ENCODE assay signal across 33 cellular contexts in genomic region chr12:65764325-65764724, GRCh38. TPM values are rescaled to one million over a fixed set of nuclear protein-coding genes. Genes with fewer than 3 reads are reported as not detected.
"Had no signal": no experiment of that assay in that cellular context is flagged by ENCODE, and none has a peak within 500 bp of the region (broad histone marks: within the 10 kb centered on the region; RNA-seq: fewer than 3 reads in every experiment).

No MANE protein-coding gene starts in this region.

- H3K4me3 Mint-ChIP-seq: activated CD4-positive, alpha-beta memory T cell treated with anti-CD3 and anti-CD28 coated beads for 36 hours; activated CD4-positive, alpha-beta T cell treated with anti-CD3 and anti-CD28 coated beads for 36 hours; activated CD4-positive, alpha-beta T cell treated with anti-CD3 and anti-CD28 coated beads, Interleukin-2, amount 10 ng/mL, durations not matched to agents 24 days and 14 days; activated CD8-positive, alpha-beta memory T cell treated with anti-CD3 and anti-CD28 coated beads, Interleukin-2, amount 10 ng/mL, durations not matched to agents 7 days and 5 days; activated CD8-positive, alpha-beta T cell treated with anti-CD3 and anti-CD28 coated beads, Interleukin-2, amount 10 ng/mL, durations not matched to agents 7 days and 5 days; activated naive CD4-positive, alpha-beta T cell treated with anti-CD3 and anti-CD28 coated beads for 36 hours; activated naive CD4-positive, alpha-beta T cell treated with anti-CD3 and anti-CD28 coated beads, Interleukin-2, amount 50 U/mL, for 24 hours; activated naive CD8-positive, alpha-beta T cell treated with anti-CD3 and anti-CD28 coated beads for 36 hours; activated naive CD8-positive, alpha-beta T cell treated with anti-CD3 and anti-CD28 coated beads, Interleukin-2, amount 50 U/mL, for 24 hours; activated T-helper 1 cell treated with anti-CD3 and anti-CD28 coated beads, Interleukin-12 subunit alpha, Interleukin-12 subunit beta, Interleukin-2, Interleukin-4 antibody, amounts not matched to agents 30 ng/mL and 10 ng/mL and 1 ng/mL, durations not matched to agents 14 hours and 24 hours and 36 hours; central memory CD8-positive, alpha-beta T cell; dendritic cell treated with granulocyte-macrophage colony-stimulating factor and Interleukin-4, amounts not matched to agents 40 ng/mL and 50 ng/mL, for 4 days; endodermal cell had no signal

- FAIRE-seq: frontal cortex had no signal

- ATAC-seq: activated CD4-positive, alpha-beta T cell treated with anti-CD3 and anti-CD28 coated beads for 36 hours; activated CD8-positive, alpha-beta memory T cell treated with anti-CD3 and anti-CD28 coated beads, Interleukin-2, amount 10 ng/mL, durations not matched to agents 7 days and 5 days; activated CD8-positive, alpha-beta T cell treated with anti-CD3 and anti-CD28 coated beads, Interleukin-2, amount 10 ng/mL, durations not matched to agents 7 days and 5 days; activated naive CD8-positive, alpha-beta T cell treated with anti-CD3 and anti-CD28 coated beads, Interleukin-2, amount 50 U/mL, for 24 hours; body of pancreas had no signal

- H3K4me1 Mint-ChIP-seq: activated CD4-positive, alpha-beta T cell treated with anti-CD3 and anti-CD28 coated beads for 36 hours; activated CD4-positive, alpha-beta T cell treated with anti-CD3 and anti-CD28 coated beads, Interleukin-2, amount 10 ng/mL, durations not matched to agents 24 days and 14 days; activated CD8-positive, alpha-beta memory T cell treated with anti-CD3 and anti-CD28 coated beads, Interleukin-2, amount 10 ng/mL, durations not matched to agents 7 days and 5 days; activated naive CD4-positive, alpha-beta T cell treated with anti-CD3 and anti-CD28 coated beads, Interleukin-2, amount 50 U/mL, for 24 hours; activated naive CD8-positive, alpha-beta T cell treated with anti-CD3 and anti-CD28 coated beads for 36 hours; activated naive CD8-positive, alpha-beta T cell treated with anti-CD3 and anti-CD28 coated beads, Interleukin-2, amount 50 U/mL, for 24 hours; central memory CD8-positive, alpha-beta T cell had no signal

- H3K9me3 Mint-ChIP-seq: activated CD4-positive, alpha-beta memory T cell treated with anti-CD3 and anti-CD28 coated beads for 36 hours; activated CD4-positive, alpha-beta T cell treated with anti-CD3 and anti-CD28 coated beads, Interleukin-2, amount 10 ng/mL, durations not matched to agents 24 days and 14 days; activated naive CD4-positive, alpha-beta T cell treated with anti-CD3 and anti-CD28 coated beads for 36 hours; activated naive CD4-positive, alpha-beta T cell treated with anti-CD3 and anti-CD28 coated beads, Interleukin-2, amount 50 U/mL, for 24 hours; activated naive CD8-positive, alpha-beta T cell treated with anti-CD3 and anti-CD28 coated beads for 36 hours; activated naive CD8-positive, alpha-beta T cell treated with anti-CD3 and anti-CD28 coated beads, Interleukin-2, amount 50 U/mL, for 24 hours; activated T-helper 1 cell treated with anti-CD3 and anti-CD28 coated beads, Interleukin-12 subunit alpha, Interleukin-12 subunit beta, Interleukin-2, Interleukin-4 antibody, amounts not matched to agents 30 ng/mL and 10 ng/mL and 1 ng/mL, durations not matched to agents 14 hours and 24 hours and 36 hours; activated T-helper 2 cell treated with anti-CD3 and anti-CD28 coated beads, Interferon-gamma antibody, Interleukin-2, Interleukin-4, amounts not matched to agents 10 μg/mL and 5 μg/mL and 100 μg/mL, durations not matched to agents 14 hours and 24 hours and 36 hours; central memory CD8-positive, alpha-beta T cell; dendritic cell treated with granulocyte-macrophage colony-stimulating factor and Interleukin-4, amounts not matched to agents 40 ng/mL and 50 ng/mL, for 4 days had no signal

- DNase-seq: activated CD4-positive, alpha-beta memory T cell treated with anti-CD3 and anti-CD28 coated beads for 36 hours; activated CD4-positive, alpha-beta T cell treated with anti-CD3 and anti-CD28 coated beads for 36 hours; activated CD4-positive, alpha-beta T cell treated with anti-CD3 and anti-CD28 coated beads, Interleukin-2, amount 10 ng/mL, durations not matched to agents 24 days and 14 days; activated CD4-positive, CD25-positive, alpha-beta regulatory T cell; activated CD4-positive, CD25-positive, alpha-beta regulatory T cell treated with anti-CD3 and anti-CD28 coated beads, Interleukin-2, amount 50 U/mL, for 72 hours; activated CD8-positive, alpha-beta memory T cell treated with anti-CD3 and anti-CD28 coated beads, Interleukin-2, amount 10 ng/mL, durations not matched to agents 7 days and 5 days; activated CD8-positive, alpha-beta memory T cell treated with anti-CD3 and anti-CD28 coated beads, Interleukin-2, amount 50 U/mL, for 4 hours; activated CD8-positive, alpha-beta T cell treated with anti-CD3 and anti-CD28 coated beads, Interleukin-2, amount 10 ng/mL, durations not matched to agents 7 days and 5 days; activated effector memory CD4-positive, alpha-beta T cell treated with anti-CD3 and anti-CD28 coated beads, Interleukin-2, amount 50 U/mL, for 16 hours; activated naive CD4-positive, alpha-beta T cell treated with anti-CD3 and anti-CD28 coated beads for 36 hours; activated naive CD8-positive, alpha-beta T cell treated with anti-CD3 and anti-CD28 coated beads for 36 hours; activated naive CD8-positive, alpha-beta T cell treated with anti-CD3 and anti-CD28 coated beads, Interleukin-2, amount 50 U/mL, for 24 hours; activated T-cell treated with anti-CD3 and anti-CD28 coated beads, Interleukin-2, amount 50 U/mL, for 1 hour; activated T-cell treated with anti-CD3 and anti-CD28 coated beads, Interleukin-2, amount 50 U/mL, for 48 hours; adrenal gland; amygdala; aorta; body of pancreas; dorsolateral prefrontal cortex; effector memory CD4-positive, alpha-beta T cell; endodermal cell; esophagus squamous epithelium; head of caudate nucleus; T-helper 2 cell had no signal

- H3K27ac ChIP-seq: adrenal gland, body of pancreas, coronary artery, dorsolateral prefrontal cortex, esophagus squamous epithelium had no signal

- H3K36me3 ChIP-seq: adrenal gland, esophagus squamous epithelium had no signal

- H3K4me3 ChIP-seq: adrenal gland, body of pancreas, coronary artery, dorsolateral prefrontal cortex, esophagus squamous epithelium had no signal

- H3K27ac Mint-ChIP-seq: activated CD4-positive, alpha-beta memory T cell treated with anti-CD3 and anti-CD28 coated beads for 36 hours; activated CD4-positive, alpha-beta T cell treated with anti-CD3 and anti-CD28 coated beads for 36 hours; activated CD4-positive, alpha-beta T cell treated with anti-CD3 and anti-CD28 coated beads, Interleukin-2, amount 10 ng/mL, durations not matched to agents 24 days and 14 days; activated CD8-positive, alpha-beta memory T cell treated with anti-CD3 and anti-CD28 coated beads, Interleukin-2, amount 10 ng/mL, durations not matched to agents 7 days and 5 days; activated CD8-positive, alpha-beta T cell treated with anti-CD3 and anti-CD28 coated beads, Interleukin-2, amount 10 ng/mL, durations not matched to agents 7 days and 5 days; activated naive CD4-positive, alpha-beta T cell treated with anti-CD3 and anti-CD28 coated beads for 36 hours; activated naive CD4-positive, alpha-beta T cell treated with anti-CD3 and anti-CD28 coated beads, Interleukin-2, amount 50 U/mL, for 24 hours; activated naive CD8-positive, alpha-beta T cell treated with anti-CD3 and anti-CD28 coated beads for 36 hours; activated naive CD8-positive, alpha-beta T cell treated with anti-CD3 and anti-CD28 coated beads, Interleukin-2, amount 50 U/mL, for 24 hours; activated T-helper 1 cell treated with anti-CD3 and anti-CD28 coated beads, Interleukin-12 subunit alpha, Interleukin-12 subunit beta, Interleukin-2, Interleukin-4 antibody, amounts not matched to agents 30 ng/mL and 10 ng/mL and 1 ng/mL, durations not matched to agents 14 hours and 24 hours and 36 hours; activated T-helper 2 cell treated with anti-CD3 and anti-CD28 coated beads, Interferon-gamma antibody, Interleukin-2, Interleukin-4, amounts not matched to agents 10 μg/mL and 5 μg/mL and 100 μg/mL, durations not matched to agents 14 hours and 24 hours and 36 hours; dendritic cell treated with granulocyte-macrophage colony-stimulating factor and Interleukin-4, amounts not matched to agents 40 ng/mL and 50 ng/mL, for 4 days; endodermal cell had no signal

- H3K9me3 ChIP-seq: adrenal gland, body of pancreas, esophagus squamous epithelium had no signal

- H3K4me1 ChIP-seq: adrenal gland, body of pancreas had no signal

- H3K27me3 ChIP-seq: adrenal gland, body of pancreas had no signal

- H3K36me3 Mint-ChIP-seq: activated CD4-positive, alpha-beta memory T cell treated with anti-CD3 and anti-CD28 coated beads for 36 hours; activated CD8-positive, alpha-beta memory T cell treated with anti-CD3 and anti-CD28 coated beads, Interleukin-2, amount 10 ng/mL, durations not matched to agents 7 days and 5 days; activated naive CD4-positive, alpha-beta T cell treated with anti-CD3 and anti-CD28 coated beads, Interleukin-2, amount 50 U/mL, for 24 hours; activated naive CD8-positive, alpha-beta T cell treated with anti-CD3 and anti-CD28 coated beads for 36 hours had no signal

RNA-seq across cellular contexts. Expression of gene HMGA2, which starts 60.0 kb away (rescaled TPM):
- total RNA-seq: activated CD4-positive, alpha-beta memory T cell treated with anti-CD3 and anti-CD28 coated beads for 36 hours; activated CD4-positive, alpha-beta T cell treated with anti-CD3 and anti-CD28 coated beads for 36 hours; activated CD8-positive, alpha-beta memory T cell treated with anti-CD3 and anti-CD28 coated beads for 36 hours; activated CD8-positive, alpha-beta memory T cell treated with anti-CD3 and anti-CD28 coated beads, Interleukin-2, amount 10 ng/mL, durations not matched to agents 7 days and 5 days; activated CD8-positive, alpha-beta T cell treated with anti-CD3 and anti-CD28 coated beads, Interleukin-2, amount 10 ng/mL, durations not matched to agents 7 days and 5 days; activated naive CD4-positive, alpha-beta T cell treated with anti-CD3 and anti-CD28 coated beads for 36 hours; activated naive CD8-positive, alpha-beta T cell treated with anti-CD3 and anti-CD28 coated beads for 36 hours; activated T-helper 2 cell treated with anti-CD3 and anti-CD28 coated beads, Interferon-gamma antibody, Interleukin-2, Interleukin-4, amounts not matched to agents 10 μg/mL and 5 μg/mL and 100 μg/mL, durations not matched to agents 14 hours and 24 hours and 36 hours; T-helper 1 cell treated with Interleukin-12 subunit alpha and Interleukin-12 subunit beta and Interleukin-4 antibody, amounts not matched to agents 30 ng/mL and 1 ng/mL, for 36 hours had no signal
